ENCODE assay signal across 8 cellular contexts in genomic region chr7:155803418-155804376, GRCh38. TPM values are rescaled to one million over a fixed set of nuclear protein-coding genes. Genes with fewer than 3 reads are reported as not detected.
A peak's percentile ranks its signal among the peaks of the same experiment; 100 is the strongest.
DNase-seq lines count a peak whose midpoint lies in the region; ATAC-seq and TF ChIP-seq lines count a peak whose summit lies in the region.

No MANE protein-coding gene starts in this region.

- H3K27me3 ChIP-seq in Loucy (ENCODE audit: insufficient read depth, low read length, poor library complexity, severe bottlenecking) = peaks cover 4% of the 10 kb centered on the region

- H3K9me2 ChIP-seq in Loucy (replicated peaks; ENCODE audit: low read depth, low read length) = no peaks in the 10 kb centered on the region

- no peak overlapping the region for H3K9ac ChIP-seq in Loucy (ENCODE audit: low read depth, low read length, poor library complexity, severe bottlenecking)

- TF ChIP-seq CTCF in Loucy (conservative IDR thresholded peaks at IDR 0.05; ENCODE audit: low read length) = no peak
- TF ChIP-seq CTCF in choroid plexus epithelial cell (conservative IDR thresholded peaks at IDR 0.05; ENCODE audit: low read depth, low read length) = no peak

- H3K36me3 ChIP-seq in Loucy (ENCODE audit: insufficient read depth, low read length) = no peaks in the 10 kb centered on the region

- DNase-seq in CMK (ENCODE audit: low read depth) (peak; percentile 51), choroid plexus epithelial cell (ENCODE audit: low read depth) (no peak), G401 (ENCODE audit: low spot score) (no peak), NAMALWA (ENCODE audit: low spot score) (no peak)
- peak; percentile 55 for DNase-seq in natural killer cell treated with Interleukin-12 subunit alpha and Interleukin-12 subunit beta and Interleukin-15 and Interleukin-18, amount 100 ng/mL, for 72 hours (ENCODE audit: low spot score)

- H3F3A ChIP-seq in Loucy (ENCODE audit: low read depth) = no peaks in the 10 kb centered on the region

- H3K4me3 Mint-ChIP-seq in natural killer cell treated with Interleukin-12 subunit alpha and Interleukin-12 subunit beta and Interleukin-15 and Interleukin-18, amount 100 ng/mL, for 72 hours = no peak overlapping the region

- in situ Hi-C loops in G401 (cut with HindIII; ENCODE audit: low sequenced_read_pairs) = no loop called here

- H3K27ac Mint-ChIP-seq in natural killer cell treated with Interleukin-12 subunit alpha and Interleukin-12 subunit beta and Interleukin-15 and Interleukin-18, amount 100 ng/mL, for 72 hours = no peak overlapping the region

- no peaks in the 10 kb centered on the region for H3K9me3 Mint-ChIP-seq in natural killer cell treated with Interleukin-12 subunit alpha and Interleukin-12 subunit beta and Interleukin-15 and Interleukin-18, amount 100 ng/mL, for 72 hours

- no peaks in the 10 kb centered on the region for H3K79me2 ChIP-seq in Loucy (ENCODE audit: insufficient read depth, low read length)

- H3K4me3 ChIP-seq in Loucy (ENCODE audit: low read length, poor library complexity, severe bottlenecking) (peak overlapping the region; percentile 76), choroid plexus epithelial cell (ENCODE audit: low read depth, low read length) (peak overlapping the region; percentile 29)

- peaks cover 12% of the 10 kb centered on the region for H3K4me1 ChIP-seq in Loucy (ENCODE audit: insufficient read depth, low read length, poor library complexity, severe bottlenecking)

- no peak for ATAC-seq in natural killer cell treated with Interleukin-12 subunit alpha and Interleukin-12 subunit beta and Interleukin-15 and Interleukin-18, amount 100 ng/mL, for 72 hours
- ATAC-seq in HG02642 (IDR thresholded peaks at IDR 0.05; ENCODE audit: poor library complexity, unreplicated experiment) (no peak), HG02798 (IDR thresholded peaks at IDR 0.05; ENCODE audit: poor library complexity, unreplicated experiment) (no peak)

- H3K36me3 Mint-ChIP-seq in natural killer cell treated with Interleukin-12 subunit alpha and Interleukin-12 subunit beta and Interleukin-15 and Interleukin-18, amount 100 ng/mL, for 72 hours = no peaks in the 10 kb centered on the region

- no peaks in the 10 kb centered on the region for H4K20me1 ChIP-seq in Loucy (ENCODE audit: insufficient read depth, low read length, poor library complexity, severe bottlenecking)

- peaks cover 0 to 8% of the 10 kb centered on the region in 2 donors for H3K4me1 Mint-ChIP-seq in natural killer cell treated with Interleukin-12 subunit alpha and Interleukin-12 subunit beta and Interleukin-15 and Interleukin-18, amount 100 ng/mL, for 72 hours (ENCODE audit: low read depth in 2 of 2)

- H3K27me3 Mint-ChIP-seq in natural killer cell treated with Interleukin-12 subunit alpha and Interleukin-12 subunit beta and Interleukin-15 and Interleukin-18, amount 100 ng/mL, for 72 hours = peaks cover 29 to 45% of the 10 kb centered on the region in 2 donors

- no peaks in the 10 kb centered on the region for H3K9me3 ChIP-seq in Loucy (ENCODE audit: insufficient read depth, low read depth, low read length)

- H3K4me2 ChIP-seq in Loucy (ENCODE audit: low read depth, low read length, poor library complexity, severe bottlenecking) = peak overlapping the region; percentile 91

- H2AFZ ChIP-seq in Loucy (ENCODE audit: low read length) = no peak overlapping the region

RNA-seq across cellular contexts. Expression of gene SHH, which starts 8.6 kb away (rescaled TPM):
- not detected for total RNA-seq in natural killer cell treated with Interleukin-12 subunit alpha and Interleukin-12 subunit beta and Interleukin-15 and Interleukin-18, amount 100 ng/mL, for 72 hours
- total RNA-seq in G401 (2014; rRNA removed; shearing (Covaris generic)) = not detected in 2 replicates

Comparison
In these comparisons a context has a peak if more than half of its experiments do, and no peak if none do; other contexts are left out.
1. DNase-seq: peak in CMK (single experiment) and natural killer cell treated with Interleukin-12 subunit alpha and Interleukin-12 subunit beta and Interleukin-15 and Interleukin-18, amount 100 ng/mL, for 72 hours (single experiment); none in choroid plexus epithelial cell (single experiment), G401 (single experiment) and NAMALWA (single experiment).